In genomic region chr3:50154476-50154839, GRCh38 we compare ENCODE assay signal across 8 cellular contexts. TPM values are rescaled to one million over a fixed set of nuclear protein-coding genes. Genes with fewer than 3 reads are reported as not detected.
DNase-seq lines count a peak whose midpoint lies in the region; ATAC-seq and TF ChIP-seq lines count a peak whose summit lies in the region.

No MANE protein-coding gene starts in this region.

- CTCF ChIA-PET in Panc1 (lab: Charles Lee), result no interaction called here

- no peaks in the 10 kb centered on the region for H3K9me3 ChIP-seq in Panc1 (ENCODE audit: control insufficient read depth, insufficient read depth, low read depth, low read length)

- no TSS peak for BruUV-seq in Panc1 (replicated peaks; lab: Mats Ljungman, UMichigan)

- in situ Hi-C loops in Panc1 (cut with HindIII; ENCODE audit: low pct_unique_long_range_greater_than_20kb, low sequenced_read_pairs), result no loop called here

- peak; percentile 35; the same call in 1 of the 3 replicates for TF ChIP-seq CTCF in GM12872 (IDR thresholded peaks at IDR 0.05; ENCODE audit: insufficient read depth, low read depth, low read length)
- peak; percentile 59 for TF ChIP-seq CTCF in Panc1 (IDR thresholded peaks at IDR 0.05)
- peak; percentile 17 for TF ChIP-seq CTCF in fibroblast of villous mesenchyme (IDR thresholded peaks at IDR 0.05; ENCODE audit: insufficient read depth, low read depth, low read length)

- no peaks in the 10 kb centered on the region for H3K27me3 ChIP-seq in Panc1 (ENCODE audit: control insufficient read depth, insufficient read depth, low read length)
- no peaks in the 10 kb centered on the region for H3K27me3 ChIP-seq in rectal smooth muscle tissue (ENCODE audit: control insufficient read depth, insufficient read depth, low read length)

- ATAC-seq in GM21723 (IDR thresholded peaks at IDR 0.05; ENCODE audit: unreplicated experiment), result peak; percentile 32
- peak; percentile 43 for ATAC-seq in Panc1

- H3K36me3 ChIP-seq in Panc1 (ENCODE audit: control insufficient read depth, insufficient read depth, low read length), result no peaks in the 10 kb centered on the region; the same call in 1 of the 2 replicates
- H3K36me3 ChIP-seq in rectal smooth muscle tissue (ENCODE audit: control insufficient read depth, insufficient read depth, low read length), result no peaks in the 10 kb centered on the region

- POLR2A ChIA-PET in Panc1 (lab: Charles Lee), result no interaction called here

- H3K4me3 ChIP-seq in Panc1 (ENCODE audit: low read depth in 2 of 2, low read length in 2 of 2) (peak overlapping the region; percentile 38 to 42), fibroblast of villous mesenchyme (ENCODE audit: low read depth, low read length) (no peak overlapping the region), rectal smooth muscle tissue (ENCODE audit: low read length) (peak overlapping the region; percentile 61)

- DNase-seq in Panc1 (ENCODE audit: low read depth, low spot score) (no peak), fibroblast of villous mesenchyme (ENCODE audit: low read depth) (no peak), putamen (ENCODE audit: low spot score) (no peak), NAMALWA (ENCODE audit: low spot score) (no peak), HK-2 (ENCODE audit: unreplicated experiment) (no peak)

- H3K4me1 ChIP-seq in Panc1 (ENCODE audit: control insufficient read depth, insufficient read depth, low read length), result peaks cover 29% of the 10 kb centered on the region
- H3K4me1 ChIP-seq in rectal smooth muscle tissue (ENCODE audit: control insufficient read depth, insufficient read depth, low read length), result peaks cover 2% of the 10 kb centered on the region

- H3K27ac ChIP-seq in Panc1 (ENCODE audit: low read length) (no peak overlapping the region), rectal smooth muscle tissue (ENCODE audit: low read depth, low read length) (no peak overlapping the region)

- no peak overlapping the region for H3K9ac ChIP-seq in rectal smooth muscle tissue (ENCODE audit: low read length)

- intact Hi-C loops in Panc1 (cut with micrococcal nuclease; ENCODE audit: unreplicated experiment), result no loop called here

RNA-seq across cellular contexts. Expression of gene SEMA3F, which starts 0.7 kb away (rescaled TPM):
- total RNA-seq in Panc1 (2021; ENCODE audit: unreplicated experiment) (69.6 TPM), fibroblast of villous mesenchyme (0.32 and 0.86 TPM in 2 replicates)
- polyA plus RNA-seq in Panc1 (2012; ENCODE audit: insufficient read length), result 104 TPM

RNA-seq across cellular contexts. Expression of gene GNAT1, which starts 37.0 kb away (rescaled TPM):
- total RNA-seq in Panc1 (2021; ENCODE audit: unreplicated experiment), result not detected
- not detected for polyA plus RNA-seq in Panc1 (2012; ENCODE audit: insufficient read length)
- not detected in 2 replicates for total RNA-seq in fibroblast of villous mesenchyme

RNA-seq across cellular contexts. Expression of gene SLC38A3, which starts 50.6 kb away (rescaled TPM):
- total RNA-seq in Panc1 (2021; ENCODE audit: unreplicated experiment), result 6.0 TPM
- 10.6 TPM for polyA plus RNA-seq in Panc1 (2012; ENCODE audit: insufficient read length)
- not detected in 2 replicates for total RNA-seq in fibroblast of villous mesenchyme

Comparison
In these comparisons a context has a peak if more than half of its experiments do, and no peak if none do; other contexts are left out.
1. RNA of gene SEMA3F, which starts 0.7 kb away (total RNA-seq): 69.6 TPM in Panc1 (single experiment); 0.32 to 0.86 TPM in fibroblast of villous mesenchyme; every median in the first group is over 10 times any median in the second.
2. Peak in every context shown above with its lines, with median percentiles within 50 percentile points of each other: CTCF ChIP-seq.